Comparison of ENCODE assay signal across 19 cellular contexts in genomic region chr6:16716450-16716858, GRCh38. TPM values are rescaled to one million over a fixed set of nuclear protein-coding genes. Genes with fewer than 3 reads are reported as not detected.
DNase-seq lines count a peak whose midpoint lies in the region; ATAC-seq, FAIRE-seq and TF ChIP-seq lines count a peak whose summit lies in the region.
"Had no signal": no experiment of that assay in that cellular context is flagged by ENCODE, and none has a peak within 500 bp of the region (broad histone marks: within the 10 kb centered on the region; RNA-seq: fewer than 3 reads in every experiment).

No MANE protein-coding gene starts in this region.

- BruUV-seq in Panc1 (replicated peaks; lab: Mats Ljungman, UMichigan) (no TSS peak), K562 (replicated peaks; lab: Mats Ljungman, UMichigan) (no TSS peak)

- TF ChIP-seq CTCF in Panc1 (IDR thresholded peaks at IDR 0.05) (no peak), K562 (IDR thresholded peaks at IDR 0.05 in 2 of 3, conservative IDR thresholded peaks at IDR 0.05 in 1 of 3; ENCODE audit: insufficient read depth in 2 of 3, low read depth in 1 of 3, low read length in 3 of 3) (no peak), psoas muscle (IDR thresholded peaks at IDR 0.05) (no peak)

- no peak overlapping the region for H3K27ac ChIP-seq in CD4-positive, alpha-beta memory T cell (ENCODE audit: low read depth, low read length)
- H3K27ac ChIP-seq in Panc1 (ENCODE audit: low read length) = peak overlapping the region; percentile 99
- no peak overlapping the region for H3K27ac ChIP-seq in K562 (ENCODE audit: extremely low read depth, low read depth, low read length)
- peak overlapping the region; percentile 65 for H3K27ac ChIP-seq in psoas muscle
- H3K27ac ChIP-seq: GM23248 had no signal

- H3K9me1 ChIP-seq in K562 (ENCODE audit: control insufficient read depth, insufficient read depth, low read length) = no peaks in the 10 kb centered on the region

- H3K36me3 Mint-ChIP-seq in CD4-positive, alpha-beta memory T cell = peaks cover 6 to 12% of the 10 kb centered on the region in 2 donors

- no peak for FAIRE-seq in K562 (lab: Jason Lieb, UNC)
- FAIRE-seq: D721Med, G401.6, GM12892, GM18507, H54 had no signal

- TF ChIP-seq RAD21 in K562 (CRISPR knock-in tag; conservative IDR thresholded peaks at IDR 0.05 in 1 of 2, IDR thresholded peaks at IDR 0.05 in 1 of 2) = no peak

- H3K4me1 ChIP-seq in CD4-positive, alpha-beta memory T cell (ENCODE audit: insufficient read depth, low read length) = peaks cover 28% of the 10 kb centered on the region
- H3K4me1 ChIP-seq in Panc1 (ENCODE audit: control insufficient read depth, insufficient read depth, low read length) (peaks cover 95% of the 10 kb centered on the region), K562 (replicated peaks in 1 of 2; ENCODE audit: control insufficient read depth in 2 of 2, insufficient read depth in 2 of 2, low read length in 2 of 2) (no peaks in the 10 kb centered on the region), psoas muscle (peaks cover 45% of the 10 kb centered on the region)

- no peak for DNase-seq in CD4-positive, alpha-beta memory T cell
- DNase-seq in Panc1 (ENCODE audit: low read depth, low spot score) (no peak), K562 (ENCODE audit: extremely low read depth in 1 of 4, low spot score in 3 of 4) (no peak), psoas muscle (no peak), RPMI8226 (no peak), NOMO-1 treated with dmso at 0.1 percent for 144 hours (lab: John Stamatoyannopoulos, UW; ENCODE audit: unreplicated experiment) (no peak), MV-4-11 (lab: John Stamatoyannopoulos, UW) (no peak)
- DNase-seq in activated CD8-positive, alpha-beta memory T cell treated with anti-CD3 and anti-CD28 coated beads, Interleukin-2, amount 50 U/mL, for 4 hours = no peak
- DNase-seq: Caco-2, GM23248, HCEC 1CT, HFFc6 had no signal

- peaks cover 0 to 2% (median 0%) of the 10 kb centered on the region in 8 donors for H3K9me3 Mint-ChIP-seq in CD4-positive, alpha-beta memory T cell
- H3K9me3 Mint-ChIP-seq: HFFc6 had no signal

- no peak overlapping the region for H3K9ac ChIP-seq in K562 (ENCODE audit: insufficient read depth in 1 of 2, low read depth in 2 of 2, low read length in 2 of 2)
- H3K9ac ChIP-seq: BLaER1 treated with 17β-estradiol and CSF1 and Interleukin-3, amounts not matched to agents 10 nM and 100 nM; GM23248 had no signal

- H3K4me1 Mint-ChIP-seq in CD4-positive, alpha-beta memory T cell = peaks cover 36 to 72% (median 47%) of the 10 kb centered on the region in 4 donors

- no peak overlapping the region for H2AFZ ChIP-seq in K562 (ENCODE audit: low read depth, low read length)
- H2AFZ ChIP-seq: GM23248 had no signal

- no peaks in the 10 kb centered on the region for H3K9me3 ChIP-seq in CD4-positive, alpha-beta memory T cell (ENCODE audit: control insufficient read depth in 1 of 2, low read length in 2 of 2)
- no peaks in the 10 kb centered on the region for H3K9me3 ChIP-seq in Panc1 (ENCODE audit: control insufficient read depth, insufficient read depth, low read depth, low read length)
- H3K9me3 ChIP-seq in K562 (replicated peaks; ENCODE audit: control insufficient read depth, insufficient read depth, low read depth, low read length) = no peaks in the 10 kb centered on the region
- no peaks in the 10 kb centered on the region for H3K9me3 ChIP-seq in psoas muscle
- H3K9me3 ChIP-seq: BLaER1 treated with 17β-estradiol and CSF1 and Interleukin-3, amounts not matched to agents 10 nM and 100 nM; Caco-2 had no signal

- in situ Hi-C loops in Panc1 (cut with HindIII; ENCODE audit: low pct_unique_long_range_greater_than_20kb, low sequenced_read_pairs) (no loop called here), K562 (cut with MboI) (no loop called here)

- H3K27me3 ChIP-seq in CD4-positive, alpha-beta memory T cell (ENCODE audit: insufficient read depth, low read length) = no peaks in the 10 kb centered on the region
- H3K27me3 ChIP-seq in Panc1 (ENCODE audit: control insufficient read depth, insufficient read depth, low read length) = no peaks in the 10 kb centered on the region
- no peaks in the 10 kb centered on the region for H3K27me3 ChIP-seq in K562 (ENCODE audit: control insufficient read depth in 2 of 2, insufficient read depth in 2 of 2, low read length in 2 of 2)
- H3K27me3 ChIP-seq in psoas muscle (ENCODE audit: insufficient read depth in 3 of 3, low read length in 2 of 3) = no peaks in the 10 kb centered on the region
- H3K27me3 ChIP-seq: BLaER1 treated with 17β-estradiol and CSF1 and Interleukin-3, amounts not matched to agents 10 nM and 100 nM had no signal

- ATAC-seq in Panc1 (no peak), K562 (no peak), psoas muscle (no peak)

- WGBS in K562 (ENCODE audit: insufficient coverage, low coverage, missing lambda C conversion rate) = 0% methylated on average over 1 of the region's 1 CpG
- 87 to 94% (median 92%) methylated on average over 1 of the region's 1 CpG for WGBS in psoas muscle, 3 donors

- intact Hi-C loops in CD4-positive, alpha-beta memory T cell (cut with micrococcal nuclease) = no loop called here
- intact Hi-C loops in Panc1 (cut with micrococcal nuclease; ENCODE audit: unreplicated experiment) (no loop called here), K562 (cut with micrococcal nuclease) (no loop called here), psoas muscle (cut with DNase I) (no loop called here)

- no peak overlapping the region for H3K4me2 ChIP-seq in K562 (ENCODE audit: insufficient read depth, low read length)

- H3K79me2 ChIP-seq in K562 (ENCODE audit: control insufficient read depth, insufficient read depth, low read length) = no peaks in the 10 kb centered on the region

- TF ChIP-seq EP300 in K562 (IDR thresholded peaks at IDR 0.05; ENCODE audit: low read length) = no peak

- H3K27ac Mint-ChIP-seq in CD4-positive, alpha-beta memory T cell = peak overlapping the region in 4 of 7 donors; percentile 54 to 75 (median 64)
- H3K27ac Mint-ChIP-seq: B cell, HFFc6 had no signal

- H3K36me3 ChIP-seq in CD4-positive, alpha-beta memory T cell (ENCODE audit: insufficient read depth, low read length) = no peaks in the 10 kb centered on the region
- H3K36me3 ChIP-seq in Panc1 (ENCODE audit: control insufficient read depth, insufficient read depth, low read length) (no peaks in the 10 kb centered on the region), K562 (ENCODE audit: control insufficient read depth, insufficient read depth, low read length) (no peaks in the 10 kb centered on the region), psoas muscle (ENCODE audit: insufficient read depth in 1 of 2, low read depth in 1 of 2) (no peaks in the 10 kb centered on the region)

- no peaks in the 10 kb centered on the region; the same call in 1 of the 2 replicates for H4K20me1 ChIP-seq in K562 (replicated peaks; ENCODE audit: control insufficient read depth, insufficient read depth, low read length)

- no peak for TF ChIP-seq POLR2A in K562 (conservative IDR thresholded peaks at IDR 0.05)

- H3K4me3 Mint-ChIP-seq in CD4-positive, alpha-beta memory T cell = no peak overlapping the region
- H3K4me3 Mint-ChIP-seq: B cell, HFFc6 had no signal

- H3K4me3 ChIP-seq in CD4-positive, alpha-beta memory T cell (ENCODE audit: low read length in 2 of 2) = no peak overlapping the region
- H3K4me3 ChIP-seq in Panc1 (ENCODE audit: low read depth in 2 of 2, low read length in 2 of 2) (no peak overlapping the region), K562 (no peak overlapping the region), psoas muscle (no peak overlapping the region)
- H3K4me3 ChIP-seq: BLaER1 treated with 17β-estradiol and CSF1 and Interleukin-3, amounts not matched to agents 10 nM and 100 nM; GM23248 had no signal

- CTCF ChIA-PET in CD4-positive, alpha-beta memory T cell (lab: Charles Lee; ENCODE audit: partially characterized antibody) = interaction anchor here (1.2 to 8.6 kb wide), 5 partner anchors 10 to 203 kb away, joined by 3 to 81 read pairs (median 15); partner anchors contain the start of gene ATXN1
- CTCF ChIA-PET in Panc1 (lab: Charles Lee) = no interaction called here
- CTCF ChIA-PET in K562 (lab: Yijun Ruan, JAX; ENCODE audit: low intra/inter-chr PET ratio) = no interaction called here

- H3K27me3 Mint-ChIP-seq in CD4-positive, alpha-beta memory T cell = no peaks in the 10 kb centered on the region

- POLR2A ChIA-PET in CD4-positive, alpha-beta memory T cell (lab: Charles Lee; ENCODE audit: partially characterized antibody) = interaction anchor here (1.2 kb wide), 1 partner anchor 65 kb away, joined by 3 read pairs; no protein-coding TSS in a partner anchor
- POLR2A ChIA-PET in Panc1 (lab: Charles Lee) (interaction anchor here (0.7 to 0.9 kb wide), 2 partner anchors 9 to 18 kb away, joined by 3 to 4 read pairs; no protein-coding TSS in a partner anchor), K562 (lab: Yijun Ruan, JAX) (no interaction called here)

RNA-seq across cellular contexts. Expression of gene ATXN1, which starts 44.8 kb away (rescaled TPM):
- total RNA-seq in CD4-positive, alpha-beta memory T cell = 10 to 100 TPM; 94.7 to 97.4 TPM
- 10 to 100 TPM; 10.5 to 19.1 TPM for polyA plus RNA-seq in CD4-positive, alpha-beta memory T cell
- total RNA-seq in Panc1 (2021; ENCODE audit: unreplicated experiment) (67.1 TPM), K562 (2014; rRNA removed) (under 0.01 and 0.41 TPM in 2 replicates), K562 (2014; rRNA removed; fragmentation: Illumina TruSeq; extraction: Trizol) (0.29 and 0.47 TPM in 2 replicates), K562 (2015; rRNA removed; fragmentation: Illumina TruSeq; extraction: Trizol) (0.80 and 0.94 TPM in 2 replicates), K562 (2021) (0.60 and 0.63 TPM in 2 replicates), psoas muscle (10 to 100 TPM; 21.6 to 50.9 (median 38.1) TPM)
- 30.3 TPM for polyA plus RNA-seq in Panc1 (2012; ENCODE audit: insufficient read length)
- 1.0 and 1.9 TPM in 2 replicates for total RNA-seq in K562 (2011; cell fraction: chromatin; rRNA removed; ENCODE audit: low replicate concordance)
- 1.3 and 1.8 TPM in 2 replicates for total RNA-seq in K562 (2011; cell fraction: nucleolus; rRNA removed)
- total RNA-seq in K562 (2011; cell fraction: nucleoplasm; rRNA removed) = 0.88 and 1.4 TPM in 2 replicates
- polyA plus RNA-seq in K562 (2011; rRNA removed) (0.81 and 1.6 TPM in 2 replicates), K562 (2014; fragmentation: Illumina TruSeq; extraction: Trizol) (0.37 and 0.46 TPM in 2 replicates), K562 (2014; fragmentation: Nextera tagmentation; extraction: Ambion mirVana) (1 to 10 TPM in 1 of 2 experiments, under 1 TPM in 1; 0.58 to 1.2 TPM), K562 (2014; rRNA removed) (0.15 and 1.9 TPM in 2 replicates), psoas muscle (1 to 10 TPM; 1.3 to 9.9 (median 5.1) TPM)
- polyA plus RNA-seq in K562 (2011; cell fraction: cytosol; rRNA removed) = 1.4 and 2.0 TPM in 2 replicates
- 4.1 and 5.8 TPM in 2 replicates for polyA plus RNA-seq in K562 (2011; cell fraction: nucleus; rRNA removed)
- 1.9 and 2.3 TPM in 2 replicates for polyA plus RNA-seq in K562 (2012)
- 0.81 and 2.5 TPM in 2 replicates for polyA minus RNA-seq in K562 (2011; rRNA and poly(A)+ RNA removed)
- polyA minus RNA-seq in K562 (2011; cell fraction: cytosol; rRNA and poly(A)+ RNA removed) = 1.4 and 2.0 TPM in 2 replicates
- polyA minus RNA-seq in K562 (2011; cell fraction: nucleus; rRNA and poly(A)+ RNA removed) = 1.1 TPM in 2 replicates

Comparison
In these comparisons a context has a peak if more than half of its experiments do, and no peak if none do; other contexts are left out.
1. H3K27ac ChIP-seq: peak in Panc1 (single experiment) and psoas muscle (single experiment); none in CD4-positive, alpha-beta memory T cell (single experiment) and K562 (single experiment).
2. RNA of gene ATXN1, which starts 44.8 kb away (total RNA-seq): 94.7 to 97.4 TPM in CD4-positive, alpha-beta memory T cell, 67.1 TPM in Panc1 (single experiment) and 21.6 to 50.9 TPM in psoas muscle; under 0.01 to 1.9 TPM in K562; every median in the first group is over 4 times any median in the second.